Comparison of ENCODE assay signal across 9 cellular contexts in the genomic region with DNA sequence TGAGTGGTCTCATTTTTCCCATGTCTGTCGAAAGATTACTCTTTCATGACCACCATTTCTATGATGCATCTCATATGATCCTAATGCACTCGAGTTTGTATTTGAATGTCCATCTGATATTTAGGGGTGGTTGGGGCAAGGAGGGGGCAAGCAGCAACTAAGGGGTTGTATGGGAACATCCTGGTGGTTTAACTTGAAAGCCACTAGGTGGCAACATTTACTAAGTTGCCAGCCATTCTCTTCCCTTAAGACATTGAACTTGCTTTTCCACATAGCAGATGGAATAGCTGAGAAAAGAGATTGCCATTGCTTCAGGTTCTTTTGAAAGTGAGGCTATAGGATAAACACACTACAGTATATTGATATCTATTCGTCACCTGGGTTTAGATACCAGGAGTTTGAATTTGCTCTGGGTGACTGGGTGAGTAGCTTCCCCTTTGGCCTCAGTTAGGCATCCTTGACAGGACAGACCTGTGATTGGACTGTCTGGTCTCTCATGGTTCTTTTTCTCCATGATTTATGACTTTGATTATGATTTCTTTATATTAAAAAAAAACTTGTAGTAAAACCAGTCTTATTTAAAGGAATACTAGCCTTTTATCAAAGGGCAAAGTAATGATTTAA. TPM values are rescaled to one million over a fixed set of nuclear protein-coding genes. Genes with fewer than 3 reads are reported as not detected.
A peak's percentile ranks its signal among the peaks of the same experiment; 100 is the strongest.
DNase-seq lines count a peak whose midpoint lies in the region; ATAC-seq and TF ChIP-seq lines count a peak whose summit lies in the region.
"Had no signal": no experiment of that assay in that cellular context is flagged by ENCODE, and none has a peak within 500 bp of the region (broad histone marks: within the 10 kb centered on the region; RNA-seq: fewer than 3 reads in every experiment).

No MANE protein-coding gene starts in this region.

- H3K27me3 Mint-ChIP-seq in stimulated activated naive B cell treated with anti-CD40 and anti-IgM and Interleukin-4, amounts not matched to agents 10 μg/mL and 1 μg/mL and 100 μg/mL, for 72 hours = no peaks in the 10 kb centered on the region

- no peaks in the 10 kb centered on the region for H3K27me3 ChIP-seq in MM.1S (replicated peaks; ENCODE audit: insufficient read depth, low read length)
- no peaks in the 10 kb centered on the region for H3K27me3 ChIP-seq in foreskin keratinocyte

- H3K9me2 ChIP-seq in MM.1S (replicated peaks; ENCODE audit: insufficient read depth, low read length) = no peaks in the 10 kb centered on the region

- peaks cover 11% of the 10 kb centered on the region; the same call in 1 of the 2 replicates for H4K20me1 ChIP-seq in MM.1S (ENCODE audit: insufficient read depth, low read length)

- H3K9me3 ChIP-seq in MM.1S (replicated peaks; ENCODE audit: insufficient read depth, low read length) = no peaks in the 10 kb centered on the region

- H3K79me2 ChIP-seq in MM.1S (ENCODE audit: low read length) = peaks cover 34% of the 10 kb centered on the region

- no peak overlapping the region for H3K4me3 ChIP-seq in MM.1S (ENCODE audit: low read length)

- peaks cover 6 to 22% of the 10 kb centered on the region in 2 donors for H3K36me3 Mint-ChIP-seq in stimulated activated naive B cell treated with anti-CD40 and anti-IgM and Interleukin-4, amounts not matched to agents 10 μg/mL and 1 μg/mL and 100 μg/mL, for 72 hours

- ATAC-seq in foreskin keratinocyte = peak; percentile 34
- ATAC-seq in stimulated activated naive B cell treated with anti-CD40 and anti-IgM and Interleukin-4, amounts not matched to agents 10 μg/mL and 1 μg/mL and 100 μg/mL, for 72 hours (replicated peaks) = no peak

- H3F3A ChIP-seq in MM.1S (ENCODE audit: insufficient read depth, low read length) = peaks cover 7% of the 10 kb centered on the region

- H3K27ac ChIP-seq in MM.1S (ENCODE audit: low read length) (no peak overlapping the region), foreskin keratinocyte (no peak overlapping the region)

- H3K9me3 Mint-ChIP-seq in stimulated activated naive B cell treated with anti-CD40 and anti-IgM and Interleukin-4, amounts not matched to agents 10 μg/mL and 1 μg/mL and 100 μg/mL, for 72 hours = no peaks in the 10 kb centered on the region
- H3K9me3 Mint-ChIP-seq: CD8-positive, alpha-beta memory T cell had no signal

- peak; percentile 38 for DNase-seq in NCI-H146 (lab: John Stamatoyannopoulos, UW)
- DNase-seq in NCI-H146 treated with DMSO at 0.1 percent for 48 hours (lab: John Stamatoyannopoulos, UW; ENCODE audit: unreplicated experiment) = no peak
- peak; percentile 40 for DNase-seq in MM.1S
- DNase-seq in SKM-1 treated with dmso at 0.1 percent for 144 hours (lab: John Stamatoyannopoulos, UW; ENCODE audit: unreplicated experiment) = peak; percentile 48
- peak in 1 of 2 donors; percentile 44 for DNase-seq in foreskin keratinocyte
- peak; percentile 35 for DNase-seq in putamen (ENCODE audit: low spot score)
- DNase-seq in activated naive CD4-positive, alpha-beta T cell (lab: John Stamatoyannopoulos, UW) = no peak
- DNase-seq in stimulated activated naive B cell treated with anti-CD40 and anti-IgM and Interleukin-4, amounts not matched to agents 10 μg/mL and 1 μg/mL and 100 μg/mL, for 72 hours = no peak

- H3K4me3 Mint-ChIP-seq in stimulated activated naive B cell treated with anti-CD40 and anti-IgM and Interleukin-4, amounts not matched to agents 10 μg/mL and 1 μg/mL and 100 μg/mL, for 72 hours = no peak overlapping the region
- H3K4me3 Mint-ChIP-seq: CD8-positive, alpha-beta memory T cell had no signal

- H3K4me1 ChIP-seq in MM.1S (ENCODE audit: low read length) = peaks cover 13% of the 10 kb centered on the region
- H3K4me1 ChIP-seq in foreskin keratinocyte = peaks cover 14% of the 10 kb centered on the region

- H3K9ac ChIP-seq in MM.1S (ENCODE audit: low read length) = no peak overlapping the region

- H2AFZ ChIP-seq in MM.1S (ENCODE audit: low read length) = no peak overlapping the region

- TF ChIP-seq CTCF in MM.1S (IDR thresholded peaks at IDR 0.05; ENCODE audit: low read length) (peak; percentile 79), foreskin keratinocyte (conservative IDR thresholded peaks at IDR 0.05) (peak; percentile 81)

- no peak overlapping the region for H3K4me2 ChIP-seq in MM.1S (ENCODE audit: low read depth, low read length)

- peaks cover 14 to 28% of the 10 kb centered on the region in 2 donors for H3K4me1 Mint-ChIP-seq in stimulated activated naive B cell treated with anti-CD40 and anti-IgM and Interleukin-4, amounts not matched to agents 10 μg/mL and 1 μg/mL and 100 μg/mL, for 72 hours

- no peak overlapping the region for H3K27ac Mint-ChIP-seq in stimulated activated naive B cell treated with anti-CD40 and anti-IgM and Interleukin-4, amounts not matched to agents 10 μg/mL and 1 μg/mL and 100 μg/mL, for 72 hours
- H3K27ac Mint-ChIP-seq: CD8-positive, alpha-beta memory T cell had no signal

- H3K36me3 ChIP-seq in MM.1S (replicated peaks; ENCODE audit: insufficient read depth, low read length) = no peaks in the 10 kb centered on the region

RNA-seq across cellular contexts. Expression of gene NF2, which starts 32.4 kb away (rescaled TPM):
- total RNA-seq in foreskin keratinocyte = 143 and 152 TPM in 2 replicates
- polyA plus RNA-seq in foreskin keratinocyte = 43.3 and 47.4 TPM in 2 replicates

RNA-seq across cellular contexts. Expression of gene NIPSNAP1, which starts 54.9 kb away (rescaled TPM):
- 72.1 and 94.8 TPM in 2 replicates for total RNA-seq in foreskin keratinocyte
- polyA plus RNA-seq in foreskin keratinocyte = 75.0 and 89.1 TPM in 2 replicates

Comparison
In these comparisons a context has a peak if more than half of its experiments do, and no peak if none do; other contexts are left out.
1. DNase-seq: peak in NCI-H146 (single experiment), MM.1S (single experiment), SKM-1 treated with dmso at 0.1 percent for 144 hours (single experiment) and putamen (single experiment); none in NCI-H146 treated with DMSO at 0.1 percent for 48 hours (single experiment), activated naive CD4-positive, alpha-beta T cell (0 of 4) and stimulated activated naive B cell treated with anti-CD40 and anti-IgM and Interleukin-4, amounts not matched to agents 10 μg/mL and 1 μg/mL and 100 μg/mL, for 72 hours (single experiment).